In the genomic region with DNA sequence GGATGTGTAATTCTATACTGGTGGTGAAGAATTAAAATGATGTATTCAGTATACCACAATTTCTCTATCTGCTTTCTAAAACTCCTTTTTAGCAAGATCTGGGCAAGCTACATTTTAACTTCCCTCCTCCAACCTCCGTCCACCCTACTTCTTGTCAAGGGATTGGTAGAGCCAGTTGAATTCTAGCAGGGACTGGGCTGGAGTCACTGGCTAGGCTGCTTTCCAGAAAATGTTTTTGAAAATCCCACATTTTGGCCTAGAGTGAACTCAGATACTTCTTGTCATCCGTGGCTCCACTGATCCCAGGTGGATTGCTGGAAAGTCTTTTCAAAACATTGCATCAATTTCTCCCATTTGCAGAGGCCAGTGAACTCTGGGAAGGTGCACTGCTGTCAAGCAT, we compare ENCODE assay signal across 4 cellular contexts. TPM values are rescaled to one million over a fixed set of nuclear protein-coding genes. Genes with fewer than 3 reads are reported as not detected.
"Had no signal": no experiment of that assay in that cellular context is flagged by ENCODE, and none has a peak within 500 bp of the region (broad histone marks: within the 10 kb centered on the region; RNA-seq: fewer than 3 reads in every experiment).

No MANE protein-coding gene starts in this region.

- DNase-seq: GDM1, GF-D8 had no signal

- H3K4me3 ChIP-seq: GM12878 had no signal

- ATAC-seq: GM12878 had no signal

RNA-seq across cellular contexts. Expression of gene KCNK16, which starts 11.1 kb away (rescaled TPM):
- total RNA-seq: G401, GM12878 had no signal
- polyA plus RNA-seq: GM12878 had no signal

RNA-seq across cellular contexts. Expression of gene KCNK17, which starts 19.4 kb away (rescaled TPM):
- total RNA-seq: G401, GM12878 had no signal
- polyA plus RNA-seq: GM12878 had no signal
